ENCODE assay signal across 8 cellular contexts in genomic region chr7:142797799-142798377, GRCh38.
A peak's percentile ranks its signal among the peaks of the same experiment; 100 is the strongest.
DNase-seq lines count a peak whose midpoint lies in the region; ATAC-seq and TF ChIP-seq lines count a peak whose summit lies in the region.

No MANE protein-coding gene starts in this region.

- H3K9ac ChIP-seq in mucosa of stomach (ENCODE audit: low read length): peak overlapping the region; percentile 12

- H2AFZ ChIP-seq in ACC112 (ENCODE audit: low read length, unreplicated experiment): no peak overlapping the region

- no peaks in the 10 kb centered on the region for H3K9me3 ChIP-seq in mucosa of stomach (ENCODE audit: control insufficient read depth, low read length)

- ATAC-seq in HG02798 (IDR thresholded peaks at IDR 0.05; ENCODE audit: poor library complexity, unreplicated experiment) (peak; percentile 12), HG02623 (IDR thresholded peaks at IDR 0.05; ENCODE audit: unreplicated experiment) (no peak)

- no peak for TF ChIP-seq CTCF in brain microvascular endothelial cell (IDR thresholded peaks at IDR 0.05; ENCODE audit: low read depth, low read length, missing control alignments)

- in situ Hi-C loops in brain microvascular endothelial cell (cut with HindIII; ENCODE audit: low pct_ligation_motif_present, low sequenced_read_pairs): no loop called here

- no peaks in the 10 kb centered on the region for H3K4me1 ChIP-seq in ACC112 (ENCODE audit: control insufficient read depth, insufficient read depth, low read length, unreplicated experiment)
- H3K4me1 ChIP-seq in mucosa of stomach (ENCODE audit: control insufficient read depth, insufficient read depth, low read length): peaks cover 7% of the 10 kb centered on the region

- no peaks in the 10 kb centered on the region for H3K79me2 ChIP-seq in ACC112 (ENCODE audit: control insufficient read depth, insufficient read depth, low read length, unreplicated experiment)

- H3K27me3 ChIP-seq in ACC112 (ENCODE audit: insufficient read depth, low read length) (peaks cover 80% of the 10 kb centered on the region), brain microvascular endothelial cell (replicated peaks) (no peaks in the 10 kb centered on the region), mucosa of stomach (ENCODE audit: control insufficient read depth, insufficient read depth, low read length) (peaks cover 49% of the 10 kb centered on the region)

- H3K4me3 ChIP-seq in ACC112 (ENCODE audit: low read depth, low read length) (peak overlapping the region; percentile 60), brain microvascular endothelial cell (ENCODE audit: low read depth, low read length) (peak overlapping the region; percentile 72), mucosa of stomach (ENCODE audit: low read length) (no peak overlapping the region)

- H3K36me3 ChIP-seq in ACC112 (ENCODE audit: insufficient read depth, low read length) (no peaks in the 10 kb centered on the region), brain microvascular endothelial cell (replicated peaks) (peaks cover 14% of the 10 kb centered on the region), mucosa of stomach (ENCODE audit: control insufficient read depth, insufficient read depth, low read length) (no peaks in the 10 kb centered on the region)

- no peak for DNase-seq in brain microvascular endothelial cell
- DNase-seq in nucleus accumbens (lab: John Stamatoyannopoulos, UW): no peak
- no peak for DNase-seq in SIG-M5 (lab: John Stamatoyannopoulos, UW)
- no peak for DNase-seq in DMS79 treated with DMSO at 0.1 percent for 48 hours (lab: John Stamatoyannopoulos, UW)

- H3K27ac ChIP-seq in ACC112 (ENCODE audit: low read depth, low read length) (no peak overlapping the region), brain microvascular endothelial cell (peak overlapping the region; percentile 83)
